20 cellular contexts compared by ENCODE assay signal in the genomic region with DNA sequence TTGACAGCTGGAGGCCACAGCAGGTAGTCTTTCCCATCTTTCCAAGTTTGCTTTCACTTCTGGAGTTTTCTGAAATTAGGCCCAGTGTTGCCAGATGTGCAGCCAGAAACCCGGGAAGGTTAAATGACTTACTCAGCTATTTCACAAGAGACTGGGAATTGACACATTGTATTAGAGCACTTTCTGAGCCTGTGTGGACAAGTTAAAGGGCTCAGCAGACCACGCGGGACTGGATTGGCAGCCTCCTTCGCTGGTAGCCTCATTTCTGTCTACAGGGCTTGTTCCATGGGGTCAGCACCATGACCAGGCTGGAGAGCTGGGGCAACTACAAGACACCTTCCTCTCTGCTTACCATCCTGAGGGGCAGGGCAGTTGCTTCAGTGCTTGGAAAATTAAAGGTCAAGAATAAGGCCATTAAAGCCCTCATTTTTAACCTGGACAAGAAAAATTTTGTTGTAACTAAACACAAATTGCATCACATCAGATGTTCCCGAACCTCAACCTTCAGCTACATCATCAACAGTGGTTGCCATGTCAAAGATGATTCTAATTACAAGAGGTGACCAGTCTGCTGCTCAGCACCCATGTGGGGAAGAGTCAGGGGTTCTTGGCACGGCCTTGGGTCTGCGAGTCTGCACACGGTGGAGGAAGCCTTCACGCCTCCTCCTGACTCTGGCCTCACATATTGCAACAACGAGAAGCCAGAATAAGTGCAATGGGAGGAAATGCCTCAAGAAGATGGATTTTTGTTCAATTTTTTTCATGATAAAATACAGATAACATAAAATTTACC.
A peak's percentile ranks its signal among the peaks of the same experiment; 100 is the strongest.
DNase-seq lines count a peak whose midpoint lies in the region; ATAC-seq and TF ChIP-seq lines count a peak whose summit lies in the region.
"Had no signal": no experiment of that assay in that cellular context is flagged by ENCODE, and none has a peak within 500 bp of the region (broad histone marks: within the 10 kb centered on the region; RNA-seq: fewer than 3 reads in every experiment).

No MANE protein-coding gene starts in this region.

- H3K27ac Mint-ChIP-seq in activated CD4-positive, alpha-beta T cell treated with anti-CD3 and anti-CD28 coated beads, Interleukin-2, amount 10 ng/mL, durations not matched to agents 24 days and 14 days, result no peak overlapping the region
- H3K27ac Mint-ChIP-seq: CD4-positive, CD25-positive, alpha-beta regulatory T cell had no signal

- WGBS in lung, 2 donors, result 80 to 85% methylated on average over 10 of the region's 10 CpGs

- no peaks in the 10 kb centered on the region for H3K27me3 ChIP-seq in RWPE2 (ENCODE audit: insufficient read depth, poor library complexity, severe bottlenecking)
- no peaks in the 10 kb centered on the region for H3K27me3 ChIP-seq in lung (ENCODE audit: control insufficient read depth, insufficient read depth)
- H3K27me3 ChIP-seq: BLaER1, MG63, SJSA1 had no signal

- H3K4me1 Mint-ChIP-seq in activated CD4-positive, alpha-beta T cell treated with anti-CD3 and anti-CD28 coated beads, Interleukin-2, amount 10 ng/mL, durations not matched to agents 24 days and 14 days, result no peaks in the 10 kb centered on the region
- H3K4me1 Mint-ChIP-seq: CD4-positive, CD25-positive, alpha-beta regulatory T cell had no signal

- no peak for TF ChIP-seq CTCF in RWPE2 (IDR thresholded peaks at IDR 0.05; ENCODE audit: poor library complexity, severe bottlenecking)
- no peak for TF ChIP-seq CTCF in lung (IDR thresholded peaks at IDR 0.05; ENCODE audit: control extremely low read depth, extremely low read depth)

- H3K36me3 ChIP-seq in RWPE2 (ENCODE audit: low read depth) (no peaks in the 10 kb centered on the region), lung (ENCODE audit: control insufficient read depth in 2 of 2, insufficient read depth in 2 of 2, low read length in 2 of 2) (no peaks in the 10 kb centered on the region)
- H3K36me3 ChIP-seq: BLaER1, MG63, SJSA1 had no signal

- H3K4me1 ChIP-seq in RWPE2 (ENCODE audit: insufficient read depth, poor library complexity, severe bottlenecking), result no peaks in the 10 kb centered on the region
- H3K4me1 ChIP-seq in lung (ENCODE audit: control insufficient read depth in 2 of 2, insufficient read depth in 2 of 2, low read length in 2 of 2), result no peaks in the 10 kb centered on the region
- H3K4me1 ChIP-seq: SJSA1 had no signal

- H3K27ac ChIP-seq in RWPE2 (ENCODE audit: poor library complexity, severe bottlenecking), result no peak overlapping the region
- no peak overlapping the region for H3K27ac ChIP-seq in lung (ENCODE audit: low read depth in 1 of 2, low read length in 1 of 2)
- H3K27ac ChIP-seq: BLaER1, SJSA1 had no signal

- no peaks in the 10 kb centered on the region for H3K36me3 Mint-ChIP-seq in activated CD4-positive, alpha-beta T cell treated with anti-CD3 and anti-CD28 coated beads, Interleukin-2, amount 10 ng/mL, durations not matched to agents 24 days and 14 days (ENCODE audit: low read depth)
- H3K36me3 Mint-ChIP-seq: CD4-positive, CD25-positive, alpha-beta regulatory T cell had no signal

- H3K4me3 Mint-ChIP-seq in activated CD4-positive, alpha-beta T cell treated with anti-CD3 and anti-CD28 coated beads, Interleukin-2, amount 10 ng/mL, durations not matched to agents 24 days and 14 days, result no peak overlapping the region
- H3K4me3 Mint-ChIP-seq: CD4-positive, CD25-positive, alpha-beta regulatory T cell had no signal

- no peaks in the 10 kb centered on the region for H3K9me3 Mint-ChIP-seq in activated CD4-positive, alpha-beta T cell treated with anti-CD3 and anti-CD28 coated beads, Interleukin-2, amount 10 ng/mL, durations not matched to agents 24 days and 14 days

- ATAC-seq in RWPE2 (ENCODE audit: low read depth), result peak; percentile 79
- ATAC-seq in esophagus mucosa, result peak; percentile 98
- no peak for ATAC-seq in lung (ENCODE audit: insufficient read depth, low FRiP score)
- ATAC-seq in GM21447 (IDR thresholded peaks at IDR 0.05; ENCODE audit: unreplicated experiment), result no peak

- H3K4me3 ChIP-seq in RWPE2 (ENCODE audit: severe bottlenecking) (no peak overlapping the region), lung (no peak overlapping the region)
- H3K4me3 ChIP-seq: BLaER1, MG63, SJSA1 had no signal

- H3K27me3 Mint-ChIP-seq in activated CD4-positive, alpha-beta T cell treated with anti-CD3 and anti-CD28 coated beads, Interleukin-2, amount 10 ng/mL, durations not matched to agents 24 days and 14 days, result no peaks in the 10 kb centered on the region

- peak; percentile 34 for DNase-seq in activated CD4-positive, alpha-beta T cell treated with anti-CD3 and anti-CD28 coated beads, Interleukin-2, amount 10 ng/mL, durations not matched to agents 24 days and 14 days
- DNase-seq in activated CD4-positive, alpha-beta T cell treated with anti-CD3 and anti-CD28 coated beads, Interleukin-2, amount 50 U/mL, for 4 hours, result no peak
- DNase-seq in RWPE2 (ENCODE audit: low spot score) (no peak), lung (ENCODE audit: low spot score) (peak; percentile 10), superior temporal gyrus (ENCODE audit: extremely low spot score) (no peak), glomerular visceral epithelial cell (ENCODE audit: extremely low spot score) (no peak)
- DNase-seq: 8988T; CD4-positive, CD25-positive, alpha-beta regulatory T cell; KBM-7; MG63; NCI-H1417; NCI-H1694; NCI-H2029 treated with DMSO at 0.1 percent for 48 hours; NCI-H524 treated with DMSO at 0.1 percent for 48 hours; NCI-H774; Right ventricle myocardium superior had no signal

- H3K9me3 ChIP-seq in RWPE2 (ENCODE audit: severe bottlenecking), result no peaks in the 10 kb centered on the region
- peaks cover 0 to 1% of the 10 kb centered on the region in 2 donors for H3K9me3 ChIP-seq in lung (ENCODE audit: control insufficient read depth in 2 of 2, insufficient read depth in 1 of 2, low read length in 1 of 2)
- H3K9me3 ChIP-seq: BLaER1, MG63, SJSA1 had no signal

- intact Hi-C loops in activated CD4-positive, alpha-beta T cell treated with anti-CD3 and anti-CD28 coated beads, Interleukin-2, amount 10 ng/mL, durations not matched to agents 24 days and 14 days (cut with micrococcal nuclease), result no loop called here

Comparison
In these comparisons a context has a peak if more than half of its experiments do, and no peak if none do; other contexts are left out.
1. DNase-seq: peak in activated CD4-positive, alpha-beta T cell treated with anti-CD3 and anti-CD28 coated beads, Interleukin-2, amount 10 ng/mL, durations not matched to agents 24 days and 14 days (single experiment) and lung (single experiment); none in activated CD4-positive, alpha-beta T cell treated with anti-CD3 and anti-CD28 coated beads, Interleukin-2, amount 50 U/mL, for 4 hours (0 of 2), RWPE2 (single experiment), superior temporal gyrus (single experiment) and glomerular visceral epithelial cell (single experiment).
2. ATAC-seq: peak in RWPE2 (single experiment) and esophagus mucosa (single experiment); none in lung (single experiment) and GM21447 (single experiment).